ENCODE assay signal across 9 cellular contexts in the genomic region with DNA sequence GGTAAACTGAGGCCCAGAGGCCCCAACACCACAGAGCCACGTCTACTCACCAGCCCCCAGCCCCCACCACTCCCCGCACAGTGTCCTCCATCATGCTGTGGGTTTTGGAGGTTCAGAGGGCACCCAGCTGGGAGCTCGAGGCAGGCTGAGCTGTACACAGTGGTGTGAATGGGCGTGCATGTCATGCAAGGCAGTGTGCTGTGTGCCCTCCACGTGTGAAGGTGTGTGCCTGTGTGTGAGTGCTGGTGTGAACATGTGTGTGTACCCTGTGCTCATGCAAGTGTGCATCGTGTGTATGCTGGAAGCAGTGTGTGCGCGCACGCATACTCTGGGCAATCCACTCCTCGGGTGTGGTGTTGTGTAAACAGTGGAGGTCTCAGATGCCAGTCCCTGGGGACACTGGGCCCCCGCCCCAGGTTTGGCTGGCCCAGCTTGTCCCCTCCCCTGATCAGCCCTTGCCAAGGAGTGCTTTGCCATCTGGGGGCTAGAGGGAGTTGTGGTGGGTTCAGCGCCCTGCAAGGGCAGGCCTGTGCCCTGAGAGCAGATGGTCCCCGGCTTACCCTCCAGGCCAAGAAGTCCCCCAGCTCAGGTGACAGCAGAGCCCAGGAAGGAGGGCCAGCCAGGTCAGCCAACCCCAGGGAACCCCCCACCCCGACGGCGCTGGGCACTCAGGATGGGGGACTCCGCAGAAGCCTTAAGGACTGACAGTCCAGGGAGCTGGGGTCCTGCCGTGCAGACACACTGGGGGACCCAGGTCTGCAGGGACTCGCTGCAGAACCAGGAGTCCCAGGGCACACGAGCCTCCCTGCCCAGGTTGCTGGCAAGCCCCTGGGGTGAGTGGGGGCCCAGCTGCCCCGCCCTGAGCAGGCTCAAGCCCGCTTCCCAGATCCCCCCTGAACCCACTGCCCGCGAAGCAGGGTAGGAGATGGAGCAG. TPM values are rescaled to one million over a fixed set of nuclear protein-coding genes. Genes with fewer than 3 reads are reported as not detected.
DNase-seq lines count a peak whose midpoint lies in the region; FAIRE-seq and TF ChIP-seq lines count a peak whose summit lies in the region.
"Had no signal": no experiment of that assay in that cellular context is flagged by ENCODE, and none has a peak within 500 bp of the region (broad histone marks: within the 10 kb centered on the region; RNA-seq: fewer than 3 reads in every experiment).

No MANE protein-coding gene starts in this region.

- H3K36me3 Mint-ChIP-seq in Calu3 (ENCODE audit: insufficient read depth, unreplicated experiment) (peaks cover 55% of the 10 kb centered on the region), endodermal cell (ENCODE audit: low read depth) (no peaks in the 10 kb centered on the region)

- peaks cover 17% of the 10 kb centered on the region for H3K27me3 ChIP-seq in endodermal cell (ENCODE audit: control insufficient read depth, insufficient read depth, low read length, poor library complexity, severe bottlenecking)

- no peak for FAIRE-seq in frontal cortex (lab: Jason Lieb, UNC)

- H3K4me3 ChIP-seq in endodermal cell (ENCODE audit: low read length): no peak overlapping the region

- H3K9me3 ChIP-seq in endodermal cell (ENCODE audit: control insufficient read depth, low read length): no peaks in the 10 kb centered on the region

- CTCF ChIA-PET in Calu3 (lab: Charles Lee): interaction anchor here (0.7 kb wide), 1 partner anchor 100 kb away, joined by 3 read pairs; no protein-coding TSS in a partner anchor

- BruUV-seq in Calu3 (replicated peaks; lab: Mats Ljungman, UMichigan): no TSS peak

- no peak for TF ChIP-seq CTCF in Calu3 (IDR thresholded peaks at IDR 0.05; ENCODE audit: unreplicated experiment)
- TF ChIP-seq CTCF in endodermal cell (conservative IDR thresholded peaks at IDR 0.05): no peak

- DNase-seq in Calu3: no peak
- DNase-seq in NCI-H1694 treated with DMSO at 0.1 percent for 48 hours (lab: John Stamatoyannopoulos, UW): peak; percentile 75
- DNase-seq in endodermal cell: no peak
- DNase-seq in retina: peak; percentile 11
- DNase-seq in activated CD4-positive, CD25-positive, alpha-beta regulatory T cell (lab: John Stamatoyannopoulos, UW): no peak
- no peak for DNase-seq in frontal cortex (ENCODE audit: low spot score in 2 of 2)
- DNase-seq in SK-N-DZ (ENCODE audit: low spot score): no peak
- DNase-seq: NCI-H2029; stimulated activated naive CD4-positive, alpha-beta T cell had no signal

- no peaks in the 10 kb centered on the region for H3K36me3 ChIP-seq in endodermal cell (ENCODE audit: control insufficient read depth, insufficient read depth, low read length)

- H3K4me1 Mint-ChIP-seq in Calu3 (ENCODE audit: low read depth, unreplicated experiment): peaks cover 22% of the 10 kb centered on the region
- peaks cover 18% of the 10 kb centered on the region for H3K4me1 Mint-ChIP-seq in endodermal cell

- H3K4me3 Mint-ChIP-seq in Calu3 (ENCODE audit: low read depth, unreplicated experiment) (peak overlapping the region; percentile 79), endodermal cell (peak overlapping the region; percentile 14)

- intact Hi-C loops in Calu3 (cut with micrococcal nuclease; ENCODE audit: unreplicated experiment): loop anchor here (10.0 kb wide), 1 partner anchor 74 kb away; no protein-coding TSS in a partner anchor

- peaks cover 6% of the 10 kb centered on the region for H3K27me3 Mint-ChIP-seq in Calu3 (ENCODE audit: unreplicated experiment)
- peaks cover 36% of the 10 kb centered on the region for H3K27me3 Mint-ChIP-seq in endodermal cell (ENCODE audit: insufficient read depth)

- peaks cover 10% of the 10 kb centered on the region for H3K4me1 ChIP-seq in endodermal cell (ENCODE audit: control insufficient read depth, insufficient read depth, low read length)

- peak overlapping the region; percentile 34 for H3K27ac Mint-ChIP-seq in Calu3 (ENCODE audit: unreplicated experiment)
- no peak overlapping the region for H3K27ac Mint-ChIP-seq in endodermal cell

- no peak overlapping the region for H3K27ac ChIP-seq in endodermal cell (ENCODE audit: low read depth, low read length)

- 86 to 87% methylated on average over 11 to 24 of the region's 24 CpGs for whole genome bisulfite sequencing in endodermal cell (ENCODE audit: insufficient coverage in 1 of 2, insufficient read length in 1 of 2), 2 experiments

- no peak overlapping the region for H3K9ac ChIP-seq in endodermal cell (ENCODE audit: extremely low read depth, low read length, poor library complexity, severe bottlenecking)

- no peaks in the 10 kb centered on the region for H3K9me3 Mint-ChIP-seq in Calu3 (ENCODE audit: low read depth, unreplicated experiment)
- H3K9me3 Mint-ChIP-seq in endodermal cell: no peaks in the 10 kb centered on the region

RNA-seq across cellular contexts. Expression of a gene that starts 23.8 kb away (rescaled TPM):
- 1.4 TPM in 2 replicates for total RNA-seq in Calu3 (2022)
- 1 to 10 TPM in 1 of 2 donors, under 1 TPM in 1; 0.27 to 3.3 TPM for total RNA-seq in endodermal cell
- polyA plus RNA-seq in endodermal cell (2013, experiment 1 of 2): 0.25 TPM
- polyA plus RNA-seq in endodermal cell (2013, experiment 2 of 2): 0.08 TPM
- total RNA-seq in frontal cortex: 1.2 TPM
- not detected in 2 replicates for polyA plus RNA-seq in SK-N-DZ (2014; cell fraction: cytosol; rRNA removed)
- not detected in 2 replicates for polyA plus RNA-seq in SK-N-DZ (2014; cell fraction: nucleus; rRNA removed)

Comparison
In these comparisons a context has a peak if more than half of its experiments do, and no peak if none do; other contexts are left out.
1. DNase-seq: peak in NCI-H1694 treated with DMSO at 0.1 percent for 48 hours (single experiment) and retina (single experiment); none in Calu3 (single experiment), endodermal cell (single experiment), activated CD4-positive, CD25-positive, alpha-beta regulatory T cell (0 of 4), frontal cortex (0 of 2) and SK-N-DZ (single experiment).